ENCODE assay signal across 8 cellular contexts in the genomic region with DNA sequence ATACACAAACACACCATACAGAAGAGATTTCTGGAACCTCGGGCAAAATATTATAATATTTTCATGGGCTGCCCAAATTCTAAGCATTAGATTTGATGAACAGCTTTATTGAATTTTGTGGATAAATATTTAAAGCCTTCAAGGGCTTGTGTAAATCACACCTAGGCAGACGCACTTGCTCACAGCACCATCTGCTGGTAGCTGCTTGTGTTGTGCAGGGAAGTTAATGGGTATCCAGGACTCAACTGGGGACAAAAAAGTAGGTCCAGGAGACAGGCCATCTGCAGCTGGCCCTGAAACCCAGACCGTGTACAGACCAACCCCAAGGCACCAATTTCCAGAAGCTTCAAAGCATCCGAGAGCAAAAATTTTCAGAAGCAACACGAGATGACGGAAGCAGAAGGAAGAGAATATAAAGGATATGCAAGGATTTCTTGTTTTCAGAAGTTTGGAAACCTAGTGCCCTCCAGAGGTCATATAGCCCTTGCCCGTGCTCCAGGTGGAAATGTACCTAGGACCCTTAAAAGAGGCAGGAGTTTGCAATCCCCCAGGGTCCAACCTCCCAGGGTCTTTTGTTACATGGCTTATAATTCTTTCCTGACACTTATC.
DNase-seq lines count a peak whose midpoint lies in the region; ATAC-seq and FAIRE-seq lines count a peak whose summit lies in the region.

No MANE protein-coding gene starts in this region.

- ATAC-seq in left lobe of liver (peak; percentile 99), GM21526 (IDR thresholded peaks at IDR 0.05; ENCODE audit: low FRiP score, unreplicated experiment) (no peak)

- peak; percentile 86 for FAIRE-seq in GM19239 (lab: Jason Lieb, UNC)

- no peak overlapping the region for H3K27ac ChIP-seq in substantia nigra (ENCODE audit: low read depth, low read length, poor library complexity, severe bottlenecking)

- in situ Hi-C loops in Caki2 (cut with HindIII; ENCODE audit: low pct_unique_long_range_greater_than_20kb, low sequenced_read_pairs), result no loop called here

- DNase-seq in Caki2 (ENCODE audit: low read depth) (peak; percentile 42), GM19239 (ENCODE audit: insufficient read length, low spot score) (peak; percentile 31), HuH-7.5 (ENCODE audit: low spot score) (peak; percentile 20), OCI-M1 (lab: John Stamatoyannopoulos, UW) (peak; percentile 61), cerebellum (ENCODE audit: low spot score) (peak; percentile 24), left lobe of liver (ENCODE audit: low spot score) (peak; percentile 66), substantia nigra (lab: John Stamatoyannopoulos, UW) (peak in 42 of 49 donors; percentile 1 to 78 (median 39))
